ENCODE assay signal across 18 cellular contexts in the genomic region with DNA sequence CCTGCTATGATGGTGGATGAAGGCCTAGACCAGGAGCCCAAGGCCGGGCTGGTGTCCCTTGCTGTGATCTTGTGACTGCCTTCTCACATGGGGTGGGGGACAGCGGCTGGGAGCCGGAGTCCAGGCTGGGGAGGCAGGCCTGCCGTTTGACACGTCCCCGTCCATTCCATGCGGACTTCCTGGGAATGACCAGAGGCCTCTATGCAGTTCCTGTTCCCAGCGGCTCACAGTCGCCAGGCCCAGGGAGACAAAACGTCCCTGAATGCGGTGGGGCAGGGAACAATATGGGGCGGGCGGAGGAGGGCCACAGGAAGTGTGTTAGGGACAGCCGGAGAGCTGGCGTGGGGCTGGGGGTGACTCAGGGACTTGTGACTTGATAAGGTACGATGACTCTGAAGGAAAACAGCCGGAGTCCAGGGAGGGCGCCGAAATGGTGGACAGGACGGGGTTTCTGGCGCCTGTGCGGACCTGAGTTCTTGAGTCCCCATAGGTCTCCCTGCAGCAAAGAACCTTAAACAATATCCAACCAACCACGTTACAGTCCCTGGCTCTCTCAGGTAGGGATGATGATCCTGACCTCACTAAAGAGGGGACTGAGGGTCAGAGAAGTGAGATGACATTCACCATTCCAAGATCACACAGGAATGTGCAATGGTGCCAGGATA. TPM values are rescaled to one million over a fixed set of nuclear protein-coding genes. Genes with fewer than 3 reads are reported as not detected.
DNase-seq lines count a peak whose midpoint lies in the region; ATAC-seq, FAIRE-seq and TF ChIP-seq lines count a peak whose summit lies in the region.
"Had no signal": no experiment of that assay in that cellular context is flagged by ENCODE, and none has a peak within 500 bp of the region (broad histone marks: within the 10 kb centered on the region; RNA-seq: fewer than 3 reads in every experiment).

No MANE protein-coding gene starts in this region.

- H3K27me3 ChIP-seq in HUES6 (ENCODE audit: control insufficient read depth, insufficient read depth, low read length) (no peaks in the 10 kb centered on the region), endothelial cell of umbilical vein (ENCODE audit: control insufficient read depth in 2 of 2, insufficient read depth in 2 of 2, low read length in 2 of 2) (no peaks in the 10 kb centered on the region), left lung (no peaks in the 10 kb centered on the region), smooth muscle cell (ENCODE audit: low read depth) (no peaks in the 10 kb centered on the region)
- H3K27me3 ChIP-seq: suprapubic skin had no signal

- H3F3A ChIP-seq in smooth muscle cell (ENCODE audit: low read depth): no peaks in the 10 kb centered on the region

- H3K36me3 Mint-ChIP-seq in activated naive CD4-positive, alpha-beta T cell treated with anti-CD3 and anti-CD28 coated beads, Interleukin-2, amount 50 U/mL, for 72 hours: no peaks in the 10 kb centered on the region

- WGBS in smooth muscle cell (ENCODE audit: low lambda C conversion rate): 45% methylated on average over 23 of the region's 23 CpGs

- no peak overlapping the region for H3K27ac Mint-ChIP-seq in activated naive CD4-positive, alpha-beta T cell treated with anti-CD3 and anti-CD28 coated beads, Interleukin-2, amount 50 U/mL, for 72 hours

- H3K4me3 ChIP-seq in HUES6 (ENCODE audit: low read depth, low read length): no peak overlapping the region
- H3K4me3 ChIP-seq in endothelial cell of umbilical vein (replicated peaks in 1 of 3; ENCODE audit: insufficient read depth in 1 of 3, low read depth in 1 of 3, low read length in 3 of 3): no peak overlapping the region
- H3K4me3 ChIP-seq in left lung: no peak overlapping the region
- no peak overlapping the region for H3K4me3 ChIP-seq in smooth muscle cell
- H3K4me3 ChIP-seq: suprapubic skin had no signal

- no peaks in the 10 kb centered on the region for H3K9me3 ChIP-seq in HUES6 (ENCODE audit: control insufficient read depth, insufficient read depth, low read depth, low read length)
- no peaks in the 10 kb centered on the region for H3K9me3 ChIP-seq in endothelial cell of umbilical vein (replicated peaks; ENCODE audit: control insufficient read depth, insufficient read depth, low read length)
- H3K9me3 ChIP-seq in left lung: no peaks in the 10 kb centered on the region
- H3K9me3 ChIP-seq in smooth muscle cell (replicated peaks; ENCODE audit: low read depth): no peaks in the 10 kb centered on the region
- H3K9me3 ChIP-seq: suprapubic skin had no signal

- DNase-seq in endothelial cell of umbilical vein (ENCODE audit: low read depth, low spot score) (peak; percentile 28), left lung (peak in 1 of 2 donors; percentile 81), smooth muscle cell (lab: John Stamatoyannopoulos, UW; ENCODE audit: unreplicated experiment) (no peak), activated gamma-delta T cell (lab: John Stamatoyannopoulos, UW) (no peak), SW 1271 (lab: John Stamatoyannopoulos, UW) (no peak)
- DNase-seq in activated naive CD4-positive, alpha-beta T cell treated with anti-CD3 and anti-CD28 coated beads, Interleukin-2, amount 50 U/mL, for 72 hours (ENCODE audit: low spot score in 2 of 2): no peak
- DNase-seq: activated effector memory CD4-positive, alpha-beta T cell treated with Interleukin-2 at 50 U/mL for 16 hours; effector memory CD4-positive, alpha-beta T cell; foreskin fibroblast; NCI-H1930; NCI-H69; posterior cingulate gyrus; stimulated activated CD4-positive, alpha-beta T cell treated with anti-CD3 and anti-CD28 coated beads, Interleukin-15, amount 100 ng/mL, for 24 hours had no signal

- H4K20me1 ChIP-seq in endothelial cell of umbilical vein (replicated peaks; ENCODE audit: control insufficient read depth, extremely low read depth, insufficient read depth, low read length): no peaks in the 10 kb centered on the region
- no peaks in the 10 kb centered on the region for H4K20me1 ChIP-seq in smooth muscle cell (ENCODE audit: low read depth)

- ATAC-seq in left lung (peak; percentile 47), GM19455 (IDR thresholded peaks at IDR 0.05; ENCODE audit: unreplicated experiment) (no peak)
- ATAC-seq in activated naive CD4-positive, alpha-beta T cell treated with anti-CD3 and anti-CD28 coated beads, Interleukin-2, amount 50 U/mL, for 72 hours: no peak
- ATAC-seq: SK-N-SH treated with all-trans-retinoic acid at 6 μM for 48 hours had no signal

- H3K36me3 ChIP-seq in HUES6 (ENCODE audit: control insufficient read depth, insufficient read depth, low read length) (no peaks in the 10 kb centered on the region), endothelial cell of umbilical vein (ENCODE audit: control insufficient read depth in 2 of 2, extremely low read depth in 1 of 2, insufficient read depth in 2 of 2, low read length in 2 of 2) (no peaks in the 10 kb centered on the region), left lung (no peaks in the 10 kb centered on the region), smooth muscle cell (ENCODE audit: low read depth) (no peaks in the 10 kb centered on the region)
- H3K36me3 ChIP-seq: suprapubic skin had no signal

- H3K9me3 Mint-ChIP-seq in activated naive CD4-positive, alpha-beta T cell treated with anti-CD3 and anti-CD28 coated beads, Interleukin-2, amount 50 U/mL, for 72 hours: no peaks in the 10 kb centered on the region

- H2AFZ ChIP-seq in endothelial cell of umbilical vein (ENCODE audit: low read depth, low read length): peak overlapping the region; percentile 92
- peak overlapping the region; percentile 73 for H2AFZ ChIP-seq in smooth muscle cell (ENCODE audit: low read depth)

- H3K9me1 ChIP-seq in endothelial cell of umbilical vein (replicated peaks; ENCODE audit: control insufficient read depth, extremely low read depth, insufficient read depth, low read length): no peaks in the 10 kb centered on the region

- peak; percentile 62 for FAIRE-seq in endothelial cell of umbilical vein (lab: Jason Lieb, UNC)

- H3K9ac ChIP-seq in HUES6 (ENCODE audit: low read length) (peak overlapping the region; percentile 51), endothelial cell of umbilical vein (replicated peaks; ENCODE audit: extremely low read depth, insufficient read depth, low read length) (peak overlapping the region; percentile 51), smooth muscle cell (ENCODE audit: low read depth) (peak overlapping the region; percentile 76)

- H3K79me2 ChIP-seq in endothelial cell of umbilical vein (ENCODE audit: control insufficient read depth, insufficient read depth, low read length) (no peaks in the 10 kb centered on the region), smooth muscle cell (ENCODE audit: low read depth) (no peaks in the 10 kb centered on the region)

- dilution Hi-C loops in endothelial cell of umbilical vein (cut with MboI; ENCODE audit: extremely low pct_ligation_motif_present, low sequenced_read_pairs): no loop called here

- POLR2A ChIA-PET in endothelial cell of umbilical vein (lab: Charles Lee): no interaction called here

- peaks cover 30% of the 10 kb centered on the region for H3K4me1 ChIP-seq in HUES6 (ENCODE audit: control insufficient read depth, insufficient read depth, low read length)
- peaks cover 36% of the 10 kb centered on the region for H3K4me1 ChIP-seq in endothelial cell of umbilical vein (ENCODE audit: control insufficient read depth, extremely low read depth, insufficient read depth, low read length)
- H3K4me1 ChIP-seq in left lung: peaks cover 0 to 14% of the 10 kb centered on the region in 2 donors
- H3K4me1 ChIP-seq in smooth muscle cell (ENCODE audit: low read depth): peaks cover 11% of the 10 kb centered on the region
- H3K4me1 ChIP-seq: suprapubic skin had no signal

- H3K4me2 ChIP-seq in endothelial cell of umbilical vein (ENCODE audit: insufficient read depth, low read length) (no peak overlapping the region), smooth muscle cell (no peak overlapping the region)

- H3K27ac ChIP-seq in HUES6 (ENCODE audit: low read depth, low read length): 0 out of 2 replicates have a peak overlapping the region, but pooled peaks have one; percentile 11
- peak overlapping the region; percentile 63 for H3K27ac ChIP-seq in endothelial cell of umbilical vein (ENCODE audit: insufficient read depth, low read depth, low read length)
- peak overlapping the region; percentile 57 to 78 for H3K27ac ChIP-seq in left lung
- H3K27ac ChIP-seq in smooth muscle cell (ENCODE audit: low read depth): peak overlapping the region; percentile 88
- H3K27ac ChIP-seq: suprapubic skin had no signal

- intact Hi-C loops in endothelial cell of umbilical vein (cut with micrococcal nuclease) (loop anchor here (1.0 kb wide), 2 partner anchors 11 to 44 kb away; no protein-coding TSS in a partner anchor), left lung (cut with DNase I) (no loop called here)

- TSS peak; percentile 79 for BruUV-seq in endothelial cell of umbilical vein (replicated peaks; lab: Mats Ljungman, UMichigan)

- no peak for TF ChIP-seq POLR2A in endothelial cell of umbilical vein (IDR thresholded peaks at IDR 0.05; ENCODE audit: low read depth, low read length)

- TF ChIP-seq CTCF in endothelial cell of umbilical vein (IDR thresholded peaks at IDR 0.05; ENCODE audit: extremely low read depth in 1 of 2, insufficient read depth in 1 of 2, low read depth in 1 of 2, low read length in 2 of 2) (no peak), left lung (IDR thresholded peaks at IDR 0.05) (no peak), smooth muscle cell (IDR thresholded peaks at IDR 0.05; ENCODE audit: borderline replicate concordance, insufficient read depth, poor library complexity, severe bottlenecking) (no peak)

- CTCF ChIA-PET in endothelial cell of umbilical vein (lab: Charles Lee): interaction anchor here (0.6 to 2.2 kb wide), 6 partner anchors 10 to 211 kb away, joined by 3 to 13 read pairs (median 3); no protein-coding TSS in a partner anchor

TF ChIP-seq in endothelial cell of umbilical vein, 7 proteins besides CTCF, POLR2A, EP300 and RAD21:
- TF ChIP-seq EZH2 (IDR thresholded peaks at IDR 0.05; ENCODE audit: borderline replicate concordance, low read depth, low read length, severe bottlenecking) (no peak), GATA2 (IDR thresholded peaks at IDR 0.05; ENCODE audit: insufficient read depth, insufficient read length, low read depth, low read length) (no peak)

RNA-seq across cellular contexts. Expression of gene SMAD6, which starts 40.5 kb away (rescaled TPM):
- total RNA-seq in endothelial cell of umbilical vein (12.4 and 12.5 TPM in 2 replicates), left lung (100 to 1,000 TPM in 1 of 2 donors, 10 to 100 TPM in 1; 84.9 to 110 TPM), smooth muscle cell (41.6 and 42.6 TPM in 2 replicates)
- polyA plus RNA-seq in endothelial cell of umbilical vein (7.3 and 8.8 TPM in 2 replicates), smooth muscle cell (37.9 and 44.0 TPM in 2 replicates)
- polyA plus RNA-seq in endothelial cell of umbilical vein (2011; cell fraction: cytosol; rRNA removed): 3.5 and 4.0 TPM in 2 replicates
- polyA plus RNA-seq in endothelial cell of umbilical vein (2011; cell fraction: nucleus; rRNA removed): 22.2 and 24.2 TPM in 2 replicates
- polyA plus RNA-seq in endothelial cell of umbilical vein (2012): 5.8 and 11.3 TPM in 2 replicates
- polyA minus RNA-seq in endothelial cell of umbilical vein: 28.0 and 29.7 TPM in 2 replicates
- polyA minus RNA-seq in endothelial cell of umbilical vein (2011; cell fraction: cytosol; rRNA and poly(A)+ RNA removed): 45.7 TPM
- polyA minus RNA-seq in endothelial cell of umbilical vein (2011; cell fraction: nucleus; rRNA and poly(A)+ RNA removed): 22.4 and 35.7 TPM in 2 replicates
- under 1 TPM; 0.20 to 0.70 TPM for total RNA-seq in activated naive CD4-positive, alpha-beta T cell treated with anti-CD3 and anti-CD28 coated beads, Interleukin-2, amount 50 U/mL, for 72 hours
- total RNA-seq: MCF 10A had no signal

Comparison
In these comparisons a context has a peak if more than half of its experiments do, and no peak if none do; other contexts are left out.
1. H3K27ac ChIP-seq: peak in every context shown above with its lines; median percentile 88 in smooth muscle cell; 68 in left lung; 63 in endothelial cell of umbilical vein; 11 in HUES6.